Comparison of ENCODE assay signal across 1 cellular context in the genomic region with DNA sequence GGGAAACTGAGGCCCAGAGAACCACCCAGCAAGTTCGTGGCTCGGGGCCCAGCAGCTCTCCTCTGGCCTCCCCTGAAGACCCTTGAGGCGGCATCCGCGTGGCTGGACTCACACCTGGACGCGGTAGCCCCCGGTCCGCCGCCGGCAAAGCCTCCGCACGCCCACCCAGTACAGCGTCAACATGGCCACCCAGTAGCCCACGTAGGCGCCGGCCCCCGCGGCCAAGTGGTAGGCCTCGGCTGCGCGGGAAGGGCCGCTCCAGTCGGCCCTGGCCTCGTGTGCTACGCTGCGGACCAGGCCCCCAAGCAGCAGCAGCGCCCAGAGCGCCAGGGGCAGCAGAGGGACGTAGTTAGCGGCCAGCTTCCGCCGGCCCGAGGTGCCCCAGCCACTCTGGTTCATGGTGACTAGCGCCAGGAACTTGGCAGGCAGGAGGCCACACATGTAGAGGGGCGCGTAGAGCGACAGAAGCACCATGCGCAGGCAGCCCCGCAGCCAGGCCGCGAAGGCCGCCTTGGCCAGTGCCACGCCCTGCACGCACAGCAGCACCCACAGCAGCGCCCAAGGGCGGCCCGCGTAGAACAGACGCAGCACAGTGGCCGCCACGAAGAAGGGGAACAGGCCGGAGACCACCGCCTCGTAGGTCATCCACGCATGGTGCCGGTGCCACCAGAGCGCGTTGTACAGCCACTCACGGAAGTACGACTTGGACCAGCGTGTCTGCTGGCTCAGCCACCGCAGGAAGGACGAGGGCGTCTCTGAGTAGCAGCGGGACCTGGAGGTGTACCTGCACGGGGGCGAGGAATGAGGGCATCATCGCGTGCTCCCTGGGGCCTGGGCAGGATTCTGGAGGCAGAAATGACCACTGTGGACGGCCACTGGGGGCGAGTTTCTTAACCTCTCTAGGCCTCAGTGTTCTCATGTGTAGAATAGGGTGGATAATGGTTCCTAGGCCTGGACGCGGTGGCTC.
TF ChIP-seq lines count a peak whose summit lies in the region.

No MANE protein-coding gene starts in this region.

TF ChIP-seq in HepG2, 621 proteins besides CTCF, POLR2A, EP300 and RAD21:
- TF ChIP-seq ZFYVE20 (CRISPR knock-in tag; IDR thresholded peaks at IDR 0.05; ENCODE audit: borderline replicate concordance, low read depth), result no peak
- TF ChIP-seq AGO2 (optimal IDR thresholded peaks at IDR 0.05; ENCODE audit: low read depth, low read length), result peak; percentile 47
